In the genomic region with DNA sequence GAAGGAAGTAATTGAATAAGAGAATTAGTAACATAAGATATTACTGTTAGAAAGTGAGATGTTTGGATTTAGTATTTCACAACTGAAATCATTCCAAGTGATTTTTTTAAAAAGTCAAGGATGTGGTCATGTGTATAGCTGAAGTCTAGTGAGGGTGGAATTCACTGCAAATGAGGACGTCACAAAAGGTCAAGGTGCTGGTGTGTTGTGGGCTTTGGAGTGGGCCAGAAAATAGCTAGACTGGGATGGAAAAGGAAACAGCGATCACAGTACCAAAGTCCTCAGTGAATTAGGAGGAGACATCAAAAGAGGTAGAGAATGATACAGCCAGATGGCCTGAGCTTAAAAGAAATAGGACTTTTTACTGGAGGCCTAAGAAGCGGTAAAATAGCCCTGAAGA, we compare ENCODE assay signal across 23 cellular contexts.
"Had no signal": no experiment of that assay in that cellular context is flagged by ENCODE, and none has a peak within 500 bp of the region (broad histone marks: within the 10 kb centered on the region; RNA-seq: fewer than 3 reads in every experiment).

No MANE protein-coding gene starts in this region.

- H3K27me3 ChIP-seq: colonic mucosa, dorsolateral prefrontal cortex, esophagus muscularis mucosa, esophagus squamous epithelium, gastrocnemius medialis, gastroesophageal sphincter, heart left ventricle, heart right ventricle had no signal

- DNase-seq: colonic mucosa; cortex of kidney; dermis blood vessel endothelial cell; dorsolateral prefrontal cortex; effector CD4-positive, alpha-beta T cell; effector CD8-positive, alpha-beta T cell; effector memory CD4-positive, alpha-beta T cell; effector memory CD8-positive, alpha-beta T cell; erythroblast; esophagus squamous epithelium; foreskin fibroblast; foreskin keratinocyte; foreskin melanocyte; gastrocnemius medialis; glutamatergic neuron; head of caudate nucleus; heart left ventricle; heart right ventricle had no signal

- H3K4me3 ChIP-seq: colonic mucosa, coronary artery, dorsolateral prefrontal cortex, esophagus muscularis mucosa, esophagus squamous epithelium, gastrocnemius medialis, gastroesophageal sphincter, heart left ventricle, heart right ventricle had no signal

- H3K27ac ChIP-seq: colonic mucosa, coronary artery, dorsolateral prefrontal cortex, epithelial cell of prostate, esophagus muscularis mucosa, esophagus squamous epithelium, foreskin keratinocyte, gastrocnemius medialis, gastroesophageal sphincter, heart left ventricle, heart right ventricle had no signal

- H3K4me1 ChIP-seq: colonic mucosa, esophagus muscularis mucosa, esophagus squamous epithelium, foreskin keratinocyte, gastrocnemius medialis, gastroesophageal sphincter, heart left ventricle, heart right ventricle had no signal

- H3K36me3 ChIP-seq: colonic mucosa, esophagus muscularis mucosa, esophagus squamous epithelium, gastrocnemius medialis, gastroesophageal sphincter, heart left ventricle had no signal

- H3K9me3 ChIP-seq: colonic mucosa, esophagus muscularis mucosa, esophagus squamous epithelium, gastrocnemius medialis, gastroesophageal sphincter, heart left ventricle, heart right ventricle had no signal

- ATAC-seq: effector memory CD8-positive, alpha-beta T cell; esophagus mucosa; foreskin keratinocyte; gastrocnemius medialis; gastroesophageal sphincter; heart left ventricle; heart right ventricle had no signal
